In the genomic region with DNA sequence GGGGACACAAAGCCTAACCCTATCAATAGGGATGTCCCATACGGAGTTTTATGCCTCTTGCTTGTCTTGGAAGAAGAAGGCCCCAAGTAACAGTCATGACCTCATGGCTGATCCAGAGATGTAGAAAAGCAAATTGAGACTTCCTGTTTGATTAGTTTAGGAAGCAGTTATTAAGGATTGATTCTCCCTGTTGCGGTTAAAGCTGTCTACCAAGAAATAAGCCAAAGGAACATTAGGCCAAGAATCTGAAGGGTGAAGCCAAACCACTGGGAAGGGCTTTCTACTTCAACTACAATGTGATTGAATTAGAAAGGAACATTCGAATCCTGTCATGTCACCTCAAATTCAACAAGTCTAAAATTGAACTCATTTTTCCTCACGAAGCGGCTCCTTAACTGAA, we compare ENCODE assay signal across 15 cellular contexts.
DNase-seq lines count a peak whose midpoint lies in the region; ATAC-seq, FAIRE-seq and TF ChIP-seq lines count a peak whose summit lies in the region.
"Had no signal": no experiment of that assay in that cellular context is flagged by ENCODE, and none has a peak within 500 bp of the region (broad histone marks: within the 10 kb centered on the region; RNA-seq: fewer than 3 reads in every experiment).

No MANE protein-coding gene starts in this region.

- peaks cover 8% of the 10 kb centered on the region for H3K4me1 ChIP-seq in astrocyte (ENCODE audit: insufficient read depth, low read length)

- H3K36me3 ChIP-seq in astrocyte (ENCODE audit: insufficient read depth, low read length): peaks cover 32% of the 10 kb centered on the region

- H3K27ac ChIP-seq in astrocyte (ENCODE audit: low read depth, low read length): peak overlapping the region; percentile 32

- H3K27me3 Mint-ChIP-seq in astrocyte (ENCODE audit: low read depth, unreplicated experiment): no peaks in the 10 kb centered on the region

- H3K9ac ChIP-seq in astrocyte (ENCODE audit: low read length): no peak overlapping the region

- DNase-seq in astrocyte (ENCODE audit: low read depth) (no peak), fibroblast of mammary gland (ENCODE audit: low read depth) (peak; percentile 79), sciatic nerve (ENCODE audit: low spot score) (no peak), HTR-8/SVneo (ENCODE audit: insufficient read length, low spot score) (no peak), GM13976 (ENCODE audit: low spot score) (no peak), activated T-cell treated with anti-CD3 and anti-CD28 coated beads for 4 hours (no peak)
- DNase-seq: CD4-positive, alpha-beta memory T cell; DMS79 treated with DMSO at 0.1 percent for 48 hours; H9; NCI-H1105 treated with DMSO at 0.1 percent for 48 hours; NCI-H187; NCI-H345; NCI-H526; SIG-M5 had no signal

- FAIRE-seq in astrocyte (lab: Jason Lieb, UNC) (no peak), HTR-8/SVneo (lab: Jason Lieb, UNC) (no peak)

- H3K4me1 Mint-ChIP-seq in astrocyte (ENCODE audit: low read depth, unreplicated experiment): peaks cover 43% of the 10 kb centered on the region
- H3K4me1 Mint-ChIP-seq: CD4-positive, alpha-beta memory T cell had no signal

- no peak for TF ChIP-seq CTCF in astrocyte (IDR thresholded peaks at IDR 0.05; ENCODE audit: insufficient read depth, low read depth, low read length)
- TF ChIP-seq CTCF in fibroblast of mammary gland (conservative IDR thresholded peaks at IDR 0.05; ENCODE audit: control insufficient read depth, insufficient read depth, low read depth, low read length): no peak
- no peak for TF ChIP-seq CTCF in GM13976 (IDR thresholded peaks at IDR 0.05; ENCODE audit: borderline replicate concordance, control extremely low read depth, extremely low read depth, insufficient read depth, missing control alignments)

- peaks cover 93% of the 10 kb centered on the region for H3K79me2 ChIP-seq in astrocyte (ENCODE audit: insufficient read depth, low read length)

- H3K4me3 ChIP-seq in astrocyte (ENCODE audit: insufficient read depth, low read depth, low read length) (no peak overlapping the region), fibroblast of mammary gland (ENCODE audit: control insufficient read depth, low read depth, low read length) (no peak overlapping the region)

- H3K27me3 ChIP-seq in astrocyte (ENCODE audit: insufficient read depth, low read length): no peaks in the 10 kb centered on the region

- H3K27ac Mint-ChIP-seq in astrocyte (ENCODE audit: unreplicated experiment): peak overlapping the region; percentile 44
- H3K27ac Mint-ChIP-seq: CD4-positive, alpha-beta memory T cell had no signal

- no peak overlapping the region for H3K4me2 ChIP-seq in astrocyte (ENCODE audit: low read length)

- peaks cover 79% of the 10 kb centered on the region for H4K20me1 ChIP-seq in astrocyte (ENCODE audit: insufficient read depth, low read length)

- no peak overlapping the region for H2AFZ ChIP-seq in astrocyte (ENCODE audit: low read depth, low read length)

- ATAC-seq in sciatic nerve (peak; percentile 66), HG03469 (IDR thresholded peaks at IDR 0.05; ENCODE audit: unreplicated experiment) (no peak)

- H3K9me3 ChIP-seq in astrocyte (ENCODE audit: insufficient read depth, low read depth, low read length): no peaks in the 10 kb centered on the region

- H3K4me3 Mint-ChIP-seq in astrocyte (ENCODE audit: unreplicated experiment): no peak overlapping the region
- H3K4me3 Mint-ChIP-seq: CD4-positive, alpha-beta memory T cell; H9 had no signal

- peaks cover 16% of the 10 kb centered on the region for H3K36me3 Mint-ChIP-seq in astrocyte (ENCODE audit: low read depth, unreplicated experiment)
- H3K36me3 Mint-ChIP-seq: CD4-positive, alpha-beta memory T cell had no signal

- no peaks in the 10 kb centered on the region for H3K9me3 Mint-ChIP-seq in astrocyte (ENCODE audit: unreplicated experiment)
- H3K9me3 Mint-ChIP-seq: H9 had no signal

- intact Hi-C loops in sciatic nerve (cut with DNase I): no loop called here

- in situ Hi-C loops in GM13976 (cut with MboI; ENCODE audit: low sequenced_read_pairs, unreplicated experiment): no loop called here
